Comparison of ENCODE assay signal across 23 cellular contexts in the genomic region with DNA sequence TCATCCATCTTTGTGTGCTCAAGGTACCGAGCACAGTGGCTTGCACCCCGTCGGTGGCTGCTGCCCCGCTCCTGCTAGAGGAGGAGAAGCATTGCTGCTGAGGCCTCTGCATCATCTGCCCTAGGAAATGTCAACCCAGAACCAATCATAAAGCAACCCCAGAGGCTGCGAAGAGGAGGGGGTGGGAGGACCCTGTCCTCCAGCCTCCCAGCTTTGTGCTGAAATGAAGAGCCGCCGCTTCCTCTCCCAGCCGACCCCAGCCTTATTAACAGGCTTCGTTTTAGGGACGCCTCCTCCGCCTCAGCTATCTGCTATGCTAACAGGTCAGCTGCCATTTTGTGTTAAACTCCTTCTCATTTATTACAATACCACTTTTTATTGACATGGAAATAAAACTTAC.
"Had no signal": no experiment of that assay in that cellular context is flagged by ENCODE, and none has a peak within 500 bp of the region (broad histone marks: within the 10 kb centered on the region; RNA-seq: fewer than 3 reads in every experiment).

No MANE protein-coding gene starts in this region.

- H3K4me3 ChIP-seq: adrenal gland, Peyer's patch, SJSA1 had no signal

- ATAC-seq: activated T-cell treated with anti-CD3 and anti-CD28 coated beads, Interleukin-2, amount 50 U/mL, for 4 hours had no signal

- H3K4me3 Mint-ChIP-seq: activated CD4-positive, alpha-beta memory T cell treated with anti-CD3 and anti-CD28 coated beads for 36 hours; activated CD4-positive, alpha-beta T cell treated with anti-CD3 and anti-CD28 coated beads, Interleukin-2, amount 10 ng/mL, durations not matched to agents 7 days and 5 days; activated naive CD8-positive, alpha-beta T cell treated with anti-CD3 and anti-CD28 coated beads, Interleukin-2, amount 10 ng/mL, durations not matched to agents 7 days and 5 days; activated T-cell treated with anti-CD3 and anti-CD28 coated beads, Interleukin-2, amount 50 U/mL, for 4 hours; central memory CD8-positive, alpha-beta T cell; T-helper 1 cell treated with Interleukin-12 subunit alpha and Interleukin-12 subunit beta and Interleukin-4 antibody, amounts not matched to agents 30 μg/mL and 1 μg/mL, for 36 hours had no signal

- H3K36me3 Mint-ChIP-seq: activated CD4-positive, alpha-beta memory T cell treated with anti-CD3 and anti-CD28 coated beads for 36 hours; activated naive CD8-positive, alpha-beta T cell treated with anti-CD3 and anti-CD28 coated beads, Interleukin-2, amount 10 ng/mL, durations not matched to agents 7 days and 5 days had no signal

- H3K36me3 ChIP-seq: adrenal gland, Peyer's patch, SJSA1 had no signal

- H3K4me1 ChIP-seq: adrenal gland, Peyer's patch, SJSA1 had no signal

- H3K9me3 Mint-ChIP-seq: activated CD4-positive, alpha-beta memory T cell treated with anti-CD3 and anti-CD28 coated beads for 36 hours; activated CD4-positive, alpha-beta T cell treated with anti-CD3 and anti-CD28 coated beads, Interleukin-2, amount 10 ng/mL, durations not matched to agents 7 days and 5 days; activated naive CD8-positive, alpha-beta T cell treated with anti-CD3 and anti-CD28 coated beads, Interleukin-2, amount 10 ng/mL, durations not matched to agents 7 days and 5 days; activated T-cell treated with anti-CD3 and anti-CD28 coated beads, Interleukin-2, amount 50 U/mL, for 4 hours; central memory CD8-positive, alpha-beta T cell; T-helper 1 cell treated with Interleukin-12 subunit alpha and Interleukin-12 subunit beta and Interleukin-4 antibody, amounts not matched to agents 30 μg/mL and 1 μg/mL, for 36 hours had no signal

- H3K27me3 ChIP-seq: Peyer's patch had no signal

- H3K27ac Mint-ChIP-seq: activated CD4-positive, alpha-beta memory T cell treated with anti-CD3 and anti-CD28 coated beads for 36 hours; activated CD4-positive, alpha-beta T cell treated with anti-CD3 and anti-CD28 coated beads, Interleukin-2, amount 10 ng/mL, durations not matched to agents 7 days and 5 days; activated naive CD8-positive, alpha-beta T cell treated with anti-CD3 and anti-CD28 coated beads, Interleukin-2, amount 10 ng/mL, durations not matched to agents 7 days and 5 days; T-helper 1 cell treated with Interleukin-12 subunit alpha and Interleukin-12 subunit beta and Interleukin-4 antibody, amounts not matched to agents 30 μg/mL and 1 μg/mL, for 36 hours had no signal

- H3K27ac ChIP-seq: adrenal gland, Peyer's patch, SJSA1 had no signal

- H3K9me3 ChIP-seq: adrenal gland, Peyer's patch, SJSA1 had no signal

- DNase-seq: activated CD4-positive, alpha-beta memory T cell treated with anti-CD3 and anti-CD28 coated beads for 36 hours; activated CD4-positive, alpha-beta T cell treated with anti-CD3 and anti-CD28 coated beads, Interleukin-2, amount 10 ng/mL, durations not matched to agents 7 days and 5 days; activated CD4-positive, CD25-positive, alpha-beta regulatory T cell; activated CD8-positive, alpha-beta memory T cell treated with anti-CD3 and anti-CD28 coated beads for 24 hours; activated effector memory CD4-positive, alpha-beta T cell treated with anti-CD3 and anti-CD28 coated beads, Interleukin-2, amount 50 U/mL, for 16 hours; activated naive CD4-positive, alpha-beta T cell treated with Interleukin-2 at 50 U/mL for 16 hours; activated naive CD8-positive, alpha-beta T cell treated with anti-CD3 and anti-CD28 coated beads, Interleukin-2, amount 10 ng/mL, durations not matched to agents 7 days and 5 days; activated T-cell treated with anti-CD3 and anti-CD28 coated beads, Interleukin-2, amount 50 U/mL, for 4 hours; adrenal gland; aorta; IMR-90; Kasumi-1; KBM-7; NCI-H1092; NCI-H1417; NCI-H1930; NCI-H2107; NCI-H524; Peyer's patch; SHP77 had no signal
